12 cellular contexts compared by ENCODE assay signal in the genomic region with DNA sequence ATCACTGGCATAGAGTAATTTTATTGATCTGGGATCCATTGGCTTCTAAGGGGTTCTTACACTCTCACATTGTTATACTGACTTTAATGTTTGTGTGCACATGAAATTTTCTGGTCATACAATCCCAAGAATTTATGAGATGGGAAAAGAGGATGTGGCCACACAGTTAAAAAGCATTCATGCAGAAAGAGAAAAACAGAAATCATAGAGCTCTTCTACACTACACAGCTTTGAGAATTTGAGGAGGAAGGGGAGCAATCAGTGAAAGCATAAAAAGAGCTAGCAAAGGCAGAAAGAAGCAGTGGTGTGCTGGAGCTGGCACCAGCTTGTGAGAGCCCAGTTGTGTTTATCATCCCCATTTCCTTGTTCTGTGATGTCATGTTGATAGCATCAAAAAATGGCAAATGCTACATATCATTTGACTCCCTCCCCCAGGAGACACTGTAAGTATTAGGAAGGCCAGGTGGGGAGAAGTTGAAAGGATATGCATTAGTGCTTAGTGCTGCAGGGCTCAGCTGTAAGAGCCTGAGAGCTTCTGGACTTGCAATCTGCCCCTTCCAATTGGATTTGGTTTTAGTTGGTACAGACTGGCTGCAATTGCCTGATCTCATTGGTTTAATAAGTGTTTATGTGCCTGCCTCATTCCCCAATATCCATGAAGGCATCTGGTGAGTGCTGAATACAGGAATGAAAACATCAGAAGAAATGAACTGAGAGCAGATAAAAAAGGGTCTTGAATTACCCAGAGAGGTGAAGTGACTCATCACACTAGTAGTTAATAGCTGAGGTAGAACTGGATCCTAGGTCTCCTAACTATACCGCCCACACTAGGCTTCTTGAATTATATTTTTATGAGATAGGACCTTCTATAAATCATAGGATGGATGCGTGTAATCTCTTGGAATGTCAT. TPM values are rescaled to one million over a fixed set of nuclear protein-coding genes. Genes with fewer than 3 reads are reported as not detected.
DNase-seq lines count a peak whose midpoint lies in the region; ATAC-seq, FAIRE-seq and TF ChIP-seq lines count a peak whose summit lies in the region.
"Had no signal": no experiment of that assay in that cellular context is flagged by ENCODE, and none has a peak within 500 bp of the region (broad histone marks: within the 10 kb centered on the region; RNA-seq: fewer than 3 reads in every experiment).

No MANE protein-coding gene starts in this region.

- BruUV-seq in K562 (replicated peaks; lab: Mats Ljungman, UMichigan) = no TSS peak

- H3K36me3 Mint-ChIP-seq in nephron (ENCODE audit: low read depth) = peaks cover 57% of the 10 kb centered on the region

- peaks cover 60% of the 10 kb centered on the region for H3K4me1 ChIP-seq in KMS-11 (ENCODE audit: low read depth, poor library complexity, severe bottlenecking)
- no peaks in the 10 kb centered on the region for H3K4me1 ChIP-seq in K562 (replicated peaks in 1 of 2; ENCODE audit: control insufficient read depth in 2 of 2, insufficient read depth in 2 of 2, low read length in 2 of 2)

- H3K9me3 Mint-ChIP-seq in nephron = no peaks in the 10 kb centered on the region
- H3K9me3 Mint-ChIP-seq: activated T-cell treated with anti-CD3 and anti-CD28 coated beads, Interleukin-2, amount 50 U/mL, for 72 hours; effector memory CD8-positive, alpha-beta T cell had no signal

- ATAC-seq in K562 = peak; percentile 8
- ATAC-seq: activated T-cell treated with anti-CD3 and anti-CD28 coated beads, Interleukin-2, amount 50 U/mL, for 72 hours; effector memory CD8-positive, alpha-beta T cell; left lung had no signal

- H3K27me3 ChIP-seq in KMS-11 (ENCODE audit: insufficient read depth, low read depth) (no peaks in the 10 kb centered on the region), K562 (ENCODE audit: control insufficient read depth in 2 of 2, insufficient read depth in 2 of 2, low read length in 2 of 2) (no peaks in the 10 kb centered on the region)
- H3K27me3 ChIP-seq: left lung had no signal

- in situ Hi-C loops in K562 (cut with MboI) = loop anchor here (10.0 kb wide), 1 partner anchor 217 kb away; no protein-coding TSS in a partner anchor

- H3K9ac ChIP-seq in KMS-11 (no peak overlapping the region), K562 (ENCODE audit: insufficient read depth in 1 of 2, low read depth in 2 of 2, low read length in 2 of 2) (no peak overlapping the region)

- DNase-seq in DMS79 treated with DMSO at 0.1 percent for 48 hours (lab: John Stamatoyannopoulos, UW) (peak; percentile 7), K562 (ENCODE audit: extremely low read depth in 1 of 4, low spot score in 3 of 4) (no peak), NCI-H1048 (lab: John Stamatoyannopoulos, UW) (no peak), AG20443 (ENCODE audit: low spot score) (no peak), HUDEP-2 (lab: John Stamatoyannopoulos, UW; ENCODE audit: unreplicated experiment in 76 of 76) (no peak)
- no peak for DNase-seq in activated CD8-positive, alpha-beta memory T cell treated with anti-CD3 and anti-CD28 coated beads, Interleukin-2, amount 50 U/mL, for 4 hours
- DNase-seq: activated T-cell treated with anti-CD3 and anti-CD28 coated beads, Interleukin-2, amount 50 U/mL, for 72 hours; effector memory CD8-positive, alpha-beta T cell; left lung; NCI-H187 had no signal

- TF ChIP-seq RAD21 in K562 (CRISPR knock-in tag; conservative IDR thresholded peaks at IDR 0.05 in 1 of 2, IDR thresholded peaks at IDR 0.05 in 1 of 2) = no peak

- H4K20me1 ChIP-seq in KMS-11 (ENCODE audit: insufficient read depth) (no peaks in the 10 kb centered on the region), K562 (replicated peaks; ENCODE audit: control insufficient read depth, insufficient read depth, low read length) (no peaks in the 10 kb centered on the region)

- no peaks in the 10 kb centered on the region for H3K9me1 ChIP-seq in K562 (ENCODE audit: control insufficient read depth, insufficient read depth, low read length)

- FAIRE-seq in K562 (lab: Jason Lieb, UNC) = no peak

- POLR2A ChIA-PET in K562 (lab: Yijun Ruan, JAX) = interaction anchor here (0.6 to 1.5 kb wide), 6 partner anchors 8 to 189 kb away, joined by 3 to 12 read pairs (median 5); no protein-coding TSS in a partner anchor

- TF ChIP-seq EP300 in K562 (IDR thresholded peaks at IDR 0.05; ENCODE audit: low read length) = no peak

- H3K4me3 Mint-ChIP-seq in nephron = no peak overlapping the region
- H3K4me3 Mint-ChIP-seq: activated T-cell treated with anti-CD3 and anti-CD28 coated beads, Interleukin-2, amount 50 U/mL, for 72 hours had no signal

- WGBS in K562 (ENCODE audit: insufficient coverage, low coverage, missing lambda C conversion rate) = 59% methylated on average over 2 of the region's 2 CpGs

- H3K4me3 ChIP-seq in KMS-11 (IDR thresholded peaks at IDR 0.05; ENCODE audit: insufficient read depth, low read depth, low read length) (no peak overlapping the region), K562 (no peak overlapping the region)
- H3K4me3 ChIP-seq: left lung had no signal

- H3K36me3 ChIP-seq in KMS-11 (ENCODE audit: insufficient read depth) = no peaks in the 10 kb centered on the region
- peaks cover 94% of the 10 kb centered on the region for H3K36me3 ChIP-seq in K562 (ENCODE audit: control insufficient read depth, insufficient read depth, low read length)
- H3K36me3 ChIP-seq: left lung had no signal

- H3K9me3 ChIP-seq in K562 (replicated peaks; ENCODE audit: control insufficient read depth, insufficient read depth, low read depth, low read length) = no peaks in the 10 kb centered on the region
- H3K9me3 ChIP-seq: left lung had no signal

- TF ChIP-seq CTCF in KMS-11 (conservative IDR thresholded peaks at IDR 0.05; ENCODE audit: low read depth, low read length) (no peak), K562 (IDR thresholded peaks at IDR 0.05 in 2 of 3, conservative IDR thresholded peaks at IDR 0.05 in 1 of 3; ENCODE audit: insufficient read depth in 2 of 3, low read depth in 1 of 3, low read length in 3 of 3) (no peak), nephron (IDR thresholded peaks at IDR 0.05; ENCODE audit: unreplicated experiment in 3 of 3) (no peak)

- peaks cover 41% of the 10 kb centered on the region for H3K4me1 Mint-ChIP-seq in nephron

- peak overlapping the region; percentile 6 to 82 (median 78) for H3K27ac Mint-ChIP-seq in nephron
- H3K27ac Mint-ChIP-seq: activated T-cell treated with anti-CD3 and anti-CD28 coated beads, Interleukin-2, amount 50 U/mL, for 72 hours had no signal

- H3K27ac ChIP-seq in KMS-11 (no peak overlapping the region), K562 (ENCODE audit: extremely low read depth, low read depth, low read length) (no peak overlapping the region)

- H3K4me2 ChIP-seq in KMS-11 (peak overlapping the region; percentile 60; the same call in 1 of the 2 replicates), K562 (ENCODE audit: insufficient read depth, low read length) (no peak overlapping the region)

- intact Hi-C loops in K562 (cut with micrococcal nuclease) = no loop called here

- H2AFZ ChIP-seq in KMS-11 (ENCODE audit: low read depth) (no peak overlapping the region), K562 (ENCODE audit: low read depth, low read length) (no peak overlapping the region)

- no peaks in the 10 kb centered on the region for H3K79me2 ChIP-seq in KMS-11 (ENCODE audit: insufficient read depth, low read depth)
- peaks cover 11% of the 10 kb centered on the region; the same call in 2 of the 3 replicates for H3K79me2 ChIP-seq in K562 (ENCODE audit: control insufficient read depth, insufficient read depth, low read length)

- TF ChIP-seq POLR2A in K562 (conservative IDR thresholded peaks at IDR 0.05) = no peak

- no peaks in the 10 kb centered on the region for H3K27me3 Mint-ChIP-seq in nephron (ENCODE audit: low read depth)

- CTCF ChIA-PET in K562 (lab: Yijun Ruan, JAX; ENCODE audit: low intra/inter-chr PET ratio) = no interaction called here

TF ChIP-seq in K562, 482 proteins besides CTCF, POLR2A, EP300 and RAD21:
- 0 out of 2 replicates have a peak, but pooled peaks have one; percentile 3 for TF ChIP-seq CREM (IDR thresholded peaks at IDR 0.05; ENCODE audit: low read depth)
- TF ChIP-seq, protein P1, sequence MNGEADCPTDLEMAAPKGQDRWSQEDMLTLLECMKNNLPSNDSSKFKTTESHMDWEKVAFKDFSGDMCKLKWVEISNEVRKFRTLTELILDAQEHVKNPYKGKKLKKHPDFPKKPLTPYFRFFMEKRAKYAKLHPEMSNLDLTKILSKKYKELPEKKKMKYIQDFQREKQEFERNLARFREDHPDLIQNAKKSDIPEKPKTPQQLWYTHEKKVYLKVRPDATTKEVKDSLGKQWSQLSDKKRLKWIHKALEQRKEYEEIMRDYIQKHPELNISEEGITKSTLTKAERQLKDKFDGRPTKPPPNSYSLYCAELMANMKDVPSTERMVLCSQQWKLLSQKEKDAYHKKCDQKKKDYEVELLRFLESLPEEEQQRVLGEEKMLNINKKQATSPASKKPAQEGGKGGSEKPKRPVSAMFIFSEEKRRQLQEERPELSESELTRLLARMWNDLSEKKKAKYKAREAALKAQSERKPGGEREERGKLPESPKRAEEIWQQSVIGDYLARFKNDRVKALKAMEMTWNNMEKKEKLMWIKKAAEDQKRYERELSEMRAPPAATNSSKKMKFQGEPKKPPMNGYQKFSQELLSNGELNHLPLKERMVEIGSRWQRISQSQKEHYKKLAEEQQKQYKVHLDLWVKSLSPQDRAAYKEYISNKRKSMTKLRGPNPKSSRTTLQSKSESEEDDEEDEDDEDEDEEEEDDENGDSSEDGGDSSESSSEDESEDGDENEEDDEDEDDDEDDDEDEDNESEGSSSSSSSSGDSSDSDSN (IDR thresholded peaks at IDR 0.05; ENCODE audit: borderline replicate concordance in 1 of 2, low read depth in 2 of 2, low read length in 2 of 2) = no peak

RNA-seq across cellular contexts. Expression of a gene that starts 30.9 kb away (rescaled TPM):
- total RNA-seq in K562 (2011; cell fraction: chromatin; rRNA removed; ENCODE audit: low replicate concordance) = 221 and 302 TPM in 2 replicates
- 117 and 137 TPM in 2 replicates for total RNA-seq in K562 (2011; cell fraction: nucleolus; rRNA removed)
- total RNA-seq in K562 (2011; cell fraction: nucleoplasm; rRNA removed) = 147 and 234 TPM in 2 replicates
- total RNA-seq in K562 (2014; rRNA removed) = 107 and 112 TPM in 2 replicates
- total RNA-seq in K562 (2014; rRNA removed; fragmentation: Illumina TruSeq; extraction: Trizol) = 142 and 164 TPM in 2 replicates
- total RNA-seq in K562 (2015; rRNA removed; fragmentation: Illumina TruSeq; extraction: Trizol) = 133 and 143 TPM in 2 replicates
- 124 and 142 TPM in 2 replicates for total RNA-seq in K562 (2021)
- 128 and 166 TPM in 2 replicates for polyA plus RNA-seq in K562 (2011; rRNA removed)
- polyA plus RNA-seq in K562 (2011; cell fraction: cytosol; rRNA removed) = 180 and 257 TPM in 2 replicates
- 207 and 234 TPM in 2 replicates for polyA plus RNA-seq in K562 (2011; cell fraction: nucleus; rRNA removed)
- polyA plus RNA-seq in K562 (2012) = 73.9 and 97.8 TPM in 2 replicates
- polyA plus RNA-seq in K562 (2014; fragmentation: Illumina TruSeq; extraction: Trizol) = 111 and 115 TPM in 2 replicates
- 10 to 100 TPM; 39.7 to 53.0 TPM for polyA plus RNA-seq in K562 (2014; fragmentation: Nextera tagmentation; extraction: Ambion mirVana)
- polyA plus RNA-seq in K562 (2014; rRNA removed) = 78.4 and 81.2 TPM in 2 replicates
- 373 and 438 TPM in 2 replicates for polyA minus RNA-seq in K562 (2011; rRNA and poly(A)+ RNA removed)
- polyA minus RNA-seq in K562 (2011; cell fraction: cytosol; rRNA and poly(A)+ RNA removed) = 200 and 263 TPM in 2 replicates
- 246 and 302 TPM in 2 replicates for polyA minus RNA-seq in K562 (2011; cell fraction: nucleus; rRNA and poly(A)+ RNA removed)
